Comparison of ENCODE assay signal across 8 cellular contexts in the genomic region with DNA sequence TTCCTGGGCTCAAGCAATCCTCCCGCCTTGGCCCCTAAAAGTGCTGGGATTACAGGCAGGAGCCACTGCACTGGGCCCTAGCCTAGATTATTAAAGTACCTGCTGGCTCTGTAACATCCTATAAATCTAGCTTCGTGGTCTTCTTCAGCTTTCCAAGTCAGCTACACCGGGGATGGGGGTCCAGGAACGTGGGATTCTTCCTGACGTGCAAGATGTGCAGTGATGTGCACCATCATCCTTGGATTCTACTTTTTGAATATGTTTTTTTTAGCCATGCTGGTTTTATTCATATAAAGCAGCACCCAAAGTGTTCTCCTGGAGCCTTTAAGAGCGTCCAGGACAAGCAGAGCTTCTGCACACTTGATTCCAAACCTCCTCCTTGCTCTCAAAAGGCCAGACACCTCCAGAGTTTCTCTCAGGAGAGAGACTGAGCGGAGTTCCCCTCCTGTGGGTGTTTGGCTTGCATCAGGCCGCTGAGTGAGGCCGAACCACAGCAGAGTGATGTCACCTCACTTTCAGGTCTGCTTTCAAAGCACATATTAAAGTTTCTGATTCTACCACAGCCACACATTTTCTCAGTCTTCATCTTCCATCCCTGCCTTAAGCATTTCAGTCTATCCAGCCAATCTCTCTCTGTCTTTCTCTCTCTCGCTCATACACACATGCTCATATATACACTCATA. TPM values are rescaled to one million over a fixed set of nuclear protein-coding genes. Genes with fewer than 3 reads are reported as not detected.
A peak's percentile ranks its signal among the peaks of the same experiment; 100 is the strongest.
DNase-seq lines count a peak whose midpoint lies in the region; ATAC-seq and TF ChIP-seq lines count a peak whose summit lies in the region.

No MANE protein-coding gene starts in this region.

- 84 to 87% (median 86%) methylated on average over 10 of the region's 10 CpGs for WGBS in psoas muscle, 3 donors

- peak overlapping the region; percentile 68 for H3K27ac Mint-ChIP-seq in nephron progenitor cell

- no peaks in the 10 kb centered on the region for H3K9me3 ChIP-seq in psoas muscle

- H3K4me3 ChIP-seq in GM06990 (replicated peaks; ENCODE audit: low read depth, low read length): no peak overlapping the region
- H3K4me3 ChIP-seq in psoas muscle: no peak overlapping the region

- peak; percentile 70 for DNase-seq in GM06990 (ENCODE audit: extremely low read depth, insufficient read length)
- DNase-seq in NOMO-1 treated with DMSO at 0.1 percent for 48 hours (lab: John Stamatoyannopoulos, UW; ENCODE audit: unreplicated experiment): peak; percentile 81
- peak; percentile 77 for DNase-seq in activated gamma-delta T cell treated with anti-CD3 and anti-CD28 coated beads, Interleukin-2, amount 50 U/mL, for 16 hours (ENCODE audit: low read depth)
- no peak for DNase-seq in nephron progenitor cell
- DNase-seq in iPS-NIHi11 (ENCODE audit: low spot score): no peak
- DNase-seq in psoas muscle: no peak
- no peak for DNase-seq in globus pallidus (ENCODE audit: low spot score)

- H3K4me3 Mint-ChIP-seq in nephron progenitor cell: no peak overlapping the region

- peaks cover 9% of the 10 kb centered on the region for H3K9me3 Mint-ChIP-seq in nephron progenitor cell

- H3K27ac ChIP-seq in psoas muscle: no peak overlapping the region

- no peaks in the 10 kb centered on the region for H3K36me3 Mint-ChIP-seq in nephron progenitor cell (ENCODE audit: low read depth)

- H3K27me3 Mint-ChIP-seq in nephron progenitor cell (ENCODE audit: low read depth, poor library complexity): peaks cover 5% of the 10 kb centered on the region

- intact Hi-C loops in psoas muscle (cut with DNase I): no loop called here

- H3K27me3 ChIP-seq in GM06990 (replicated peaks; ENCODE audit: control insufficient read depth, insufficient read depth, low read length) (no peaks in the 10 kb centered on the region), psoas muscle (ENCODE audit: insufficient read depth in 3 of 3, low read length in 2 of 3) (no peaks in the 10 kb centered on the region)

- ATAC-seq in GM21786 (IDR thresholded peaks at IDR 0.05; ENCODE audit: unreplicated experiment) (peak; percentile 49), psoas muscle (no peak)

- H3K4me1 ChIP-seq in psoas muscle: no peaks in the 10 kb centered on the region

- TF ChIP-seq CTCF in GM06990 (IDR thresholded peaks at IDR 0.05; ENCODE audit: insufficient read depth, low read length, poor library complexity, severe bottlenecking) (no peak), nephron progenitor cell (IDR thresholded peaks at IDR 0.05) (no peak), psoas muscle (IDR thresholded peaks at IDR 0.05) (no peak)

- peaks cover 35% of the 10 kb centered on the region for H3K4me1 Mint-ChIP-seq in nephron progenitor cell

- H3K36me3 ChIP-seq in GM06990 (ENCODE audit: control insufficient read depth, insufficient read depth, low read length): no peaks in the 10 kb centered on the region
- H3K36me3 ChIP-seq in psoas muscle (ENCODE audit: insufficient read depth in 1 of 2, low read depth in 1 of 2): peaks cover 0 to 5% of the 10 kb centered on the region in 2 donors

RNA-seq across cellular contexts. Expression of a gene that starts 33.4 kb away (rescaled TPM):
- 1 to 10 TPM; 1.8 to 6.3 (median 3.3) TPM for total RNA-seq in psoas muscle
- 1 to 10 TPM; 4.6 to 8.2 (median 8.0) TPM for polyA plus RNA-seq in psoas muscle

Comparison
In these comparisons a context has a peak if more than half of its experiments do, and no peak if none do; other contexts are left out.
1. DNase-seq: peak in GM06990 (single experiment), NOMO-1 treated with DMSO at 0.1 percent for 48 hours (single experiment) and activated gamma-delta T cell treated with anti-CD3 and anti-CD28 coated beads, Interleukin-2, amount 50 U/mL, for 16 hours (single experiment); none in nephron progenitor cell (single experiment), iPS-NIHi11 (single experiment), psoas muscle (0 of 2) and globus pallidus (single experiment).